Comparison of ENCODE assay signal across 19 cellular contexts in the genomic region with DNA sequence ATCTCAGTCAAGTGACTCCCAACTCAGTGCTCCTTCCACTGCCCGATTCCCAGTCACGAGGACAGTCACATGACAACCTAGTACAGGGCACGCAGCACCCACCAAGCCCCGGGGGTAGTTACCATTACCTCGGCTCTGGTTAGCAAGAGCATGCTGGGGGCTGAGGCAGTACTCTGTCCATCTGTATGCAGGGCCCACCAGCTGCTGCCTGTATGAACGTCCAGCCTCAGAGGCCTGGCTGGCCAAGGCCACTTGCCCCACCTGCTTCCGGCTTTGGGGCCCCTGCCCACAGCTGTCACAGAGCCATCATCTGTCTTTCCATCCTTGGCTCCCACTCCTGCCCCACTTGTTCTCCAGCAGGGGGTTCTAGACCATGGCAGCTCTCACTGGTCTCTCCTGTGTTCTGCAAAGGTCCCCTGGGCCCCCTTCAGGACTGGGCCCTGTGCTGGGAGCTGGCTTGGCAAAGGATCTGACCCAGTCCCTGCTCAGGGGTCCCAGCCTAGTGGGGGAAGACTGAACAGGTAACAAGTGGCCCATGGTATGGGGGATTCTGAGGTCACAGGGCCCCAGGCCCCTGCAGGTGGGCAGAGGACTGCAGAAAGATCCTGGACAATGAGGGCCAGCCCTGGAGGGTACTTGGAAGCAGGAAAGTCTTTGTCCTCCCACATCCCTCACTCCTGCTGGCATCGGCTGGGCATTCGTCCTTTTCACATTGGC. TPM values are rescaled to one million over a fixed set of nuclear protein-coding genes. Genes with fewer than 3 reads are reported as not detected.
A peak's percentile ranks its signal among the peaks of the same experiment; 100 is the strongest.
DNase-seq lines count a peak whose midpoint lies in the region; ATAC-seq, FAIRE-seq and TF ChIP-seq lines count a peak whose summit lies in the region.
"Had no signal": no experiment of that assay in that cellular context is flagged by ENCODE, and none has a peak within 500 bp of the region (broad histone marks: within the 10 kb centered on the region; RNA-seq: fewer than 3 reads in every experiment).

No MANE protein-coding gene starts in this region.

- no peaks in the 10 kb centered on the region for H3K9me3 Mint-ChIP-seq in Caco-2 (ENCODE audit: unreplicated experiment)
- H3K9me3 Mint-ChIP-seq: CD14-positive monocyte; naive thymus-derived CD4-positive, alpha-beta T cell; T-helper 2 cell treated with Interferon-gamma antibody and Interleukin-4, amounts not matched to agents 5 μg/mL and 100 μg/mL, for 36 hours had no signal

- H3K4me1 ChIP-seq in A549 (peaks cover 44% of the 10 kb centered on the region), OCI-LY7 (ENCODE audit: insufficient read depth, low read length, poor library complexity, severe bottlenecking) (peaks cover 32% of the 10 kb centered on the region), foreskin keratinocyte (peaks cover 15% of the 10 kb centered on the region), Caco-2 (peaks cover 10% of the 10 kb centered on the region; the same call in 1 of the 2 replicates)

- peaks cover 25% of the 10 kb centered on the region for H4K20me1 ChIP-seq in OCI-LY7 (ENCODE audit: insufficient read depth, low read length)

- peak overlapping the region; percentile 96; the same call in 2 of the 3 replicates for H3K4me2 ChIP-seq in A549
- H3K4me2 ChIP-seq in OCI-LY7 (ENCODE audit: low read length), result peak overlapping the region; percentile 92

- ATAC-seq in A549 (no peak), foreskin keratinocyte (no peak), HG02852 (IDR thresholded peaks at IDR 0.05; ENCODE audit: unreplicated experiment) (no peak), GM18505 (IDR thresholded peaks at IDR 0.05; ENCODE audit: unreplicated experiment) (no peak), GM21825 (IDR thresholded peaks at IDR 0.05; ENCODE audit: unreplicated experiment) (no peak)
- ATAC-seq: naive thymus-derived CD4-positive, alpha-beta T cell had no signal

- H3K27ac Mint-ChIP-seq in Caco-2 (ENCODE audit: unreplicated experiment), result no peak overlapping the region
- H3K27ac Mint-ChIP-seq: T-helper 2 cell treated with Interferon-gamma antibody and Interleukin-4, amounts not matched to agents 5 μg/mL and 100 μg/mL, for 36 hours had no signal

- H3K9me3 ChIP-seq in A549, result no peaks in the 10 kb centered on the region
- no peaks in the 10 kb centered on the region for H3K9me3 ChIP-seq in OCI-LY7 (ENCODE audit: low read length)
- H3K9me3 ChIP-seq in Caco-2, result no peaks in the 10 kb centered on the region
- H3K9me3 ChIP-seq: testis had no signal

- peaks cover 7% of the 10 kb centered on the region for H3K4me1 Mint-ChIP-seq in Caco-2 (ENCODE audit: low read depth, unreplicated experiment)

- TF ChIP-seq RAD21 in A549 (conservative IDR thresholded peaks at IDR 0.05 in 1 of 2, IDR thresholded peaks at IDR 0.05 in 1 of 2), result no peak

- H3K4me3 Mint-ChIP-seq in Caco-2 (ENCODE audit: unreplicated experiment), result no peak overlapping the region
- H3K4me3 Mint-ChIP-seq: CD14-positive monocyte had no signal

- no peak for FAIRE-seq in A549 (lab: Jason Lieb, UNC)
- FAIRE-seq: RCC 7860, small intestine had no signal

- H2AFZ ChIP-seq in OCI-LY7 (ENCODE audit: low read length), result no peak overlapping the region

- no peaks in the 10 kb centered on the region for H3K9me2 ChIP-seq in OCI-LY7 (ENCODE audit: insufficient read depth, low read length)

- no peaks in the 10 kb centered on the region for H3K27me3 Mint-ChIP-seq in Caco-2 (ENCODE audit: insufficient read depth, unreplicated experiment)
- H3K27me3 Mint-ChIP-seq: naive thymus-derived CD4-positive, alpha-beta T cell had no signal

- no TSS peak for BruUV-seq in OCI-LY7 (replicated peaks; lab: Mats Ljungman, UMichigan)
- BruUV-seq in Caco-2 (replicated peaks; lab: Mats Ljungman, UMichigan), result no TSS peak

- H3K79me2 ChIP-seq in OCI-LY7 (ENCODE audit: insufficient read depth, low read depth, low read length), result peaks cover 35% of the 10 kb centered on the region

- TF ChIP-seq POLR2A in A549 (IDR thresholded peaks at IDR 0.05; ENCODE audit: low read length) (no peak), GM18505 (IDR thresholded peaks at IDR 0.05; ENCODE audit: borderline replicate concordance, extremely low read depth, insufficient read depth, insufficient read length) (no peak)

- POLR2A ChIA-PET in A549 (lab: Yijun Ruan, JAX), result interaction anchor here (0.8 kb wide), 1 partner anchor 88 kb away, joined by 3 read pairs; the partner anchor contains the start of gene NR6A1
- POLR2A ChIA-PET in OCI-LY7 (lab: Charles Lee), result interaction anchor here (0.9 kb wide), 1 partner anchor 91 kb away, joined by 3 read pairs; no protein-coding TSS in a partner anchor
- POLR2A ChIA-PET in Caco-2 (lab: Charles Lee), result no interaction called here

- H3K36me3 ChIP-seq in GM06990 (ENCODE audit: control insufficient read depth, insufficient read depth, low read length) (peaks cover 38% of the 10 kb centered on the region), OCI-LY7 (ENCODE audit: insufficient read depth, low read length) (peaks cover 57% of the 10 kb centered on the region), Caco-2 (ENCODE audit: control insufficient read depth, insufficient read depth, low read length) (peaks cover 13% of the 10 kb centered on the region)

- H3K27me3 ChIP-seq in GM06990 (replicated peaks; ENCODE audit: control insufficient read depth, insufficient read depth, low read length) (no peaks in the 10 kb centered on the region), foreskin keratinocyte (no peaks in the 10 kb centered on the region), Caco-2 (replicated peaks; ENCODE audit: control insufficient read depth, insufficient read depth, low read length) (no peaks in the 10 kb centered on the region)
- H3K27me3 ChIP-seq: testis had no signal

- intact Hi-C loops in OCI-LY7 (cut with micrococcal nuclease; ENCODE audit: unreplicated experiment), result loop anchor here (10.0 kb wide), 1 partner anchor 516 kb away; no protein-coding TSS in a partner anchor
- intact Hi-C loops in Caco-2 (cut with micrococcal nuclease; ENCODE audit: unreplicated experiment), result no loop called here

- CTCF ChIA-PET in A549 (lab: Yijun Ruan, JAX), result interaction anchor here (0.8 to 43.0 kb wide), 6 partner anchors 10 to 517 kb away, joined by 3 to 2512 read pairs (median 4); partner anchors contain the start of genes NR6A1 and OLFML2A
- CTCF ChIA-PET in OCI-LY7 (lab: Charles Lee; ENCODE audit: unreplicated experiment), result no interaction called here
- CTCF ChIA-PET in Caco-2 (lab: Charles Lee), result interaction anchor here (11.7 kb wide), 1 partner anchor 84 kb away, joined by 325 read pairs; the partner anchor contains the start of genes NR6A1 and OLFML2A

- DNase-seq in A549 (ENCODE audit: low read depth in 1 of 2, low spot score in 1 of 2) (no peak), GM06990 (ENCODE audit: extremely low read depth, insufficient read length) (no peak), OCI-LY7 (ENCODE audit: low spot score) (no peak), foreskin keratinocyte (no peak), Caco-2 (no peak)
- DNase-seq: anterior cingulate cortex; naive thymus-derived CD4-positive, alpha-beta T cell; NCI-H345; small intestine; testis had no signal

- no peak for TF ChIP-seq EP300 in A549 (IDR thresholded peaks at IDR 0.05)

- TF ChIP-seq CTCF in A549 (IDR thresholded peaks at IDR 0.05), result no peak
- peak; percentile 23 for TF ChIP-seq CTCF in GM06990 (IDR thresholded peaks at IDR 0.05; ENCODE audit: insufficient read depth, low read length, poor library complexity, severe bottlenecking)
- TF ChIP-seq CTCF in OCI-LY7 (conservative IDR thresholded peaks at IDR 0.05; ENCODE audit: low read length), result peak; percentile 40; the same call in 1 of the 2 replicates
- TF ChIP-seq CTCF in foreskin keratinocyte (conservative IDR thresholded peaks at IDR 0.05), result peak; percentile 20
- TF ChIP-seq CTCF in Caco-2 (IDR thresholded peaks at IDR 0.05; ENCODE audit: insufficient read depth in 1 of 2, low read depth in 1 of 2, low read length in 1 of 2, severe bottlenecking in 1 of 2, unreplicated experiment in 1 of 2), result no peak

- peaks cover 90% of the 10 kb centered on the region for H3K36me3 Mint-ChIP-seq in Caco-2 (ENCODE audit: insufficient read depth, unreplicated experiment)

- H3K27ac ChIP-seq in A549 (peak overlapping the region in 1 of 2 experiments; percentile 93; a peak in 2 of 6 replicates), OCI-LY7 (ENCODE audit: low read depth, low read length, poor library complexity, severe bottlenecking) (no peak overlapping the region), foreskin keratinocyte (no peak overlapping the region)
- H3K27ac ChIP-seq: testis had no signal

- 86% methylated on average over 9 of the region's 9 CpGs for whole genome bisulfite sequencing in A549 (ENCODE audit: missing lambda C conversion rate)

- H3K4me3 ChIP-seq in A549 (no peak overlapping the region), GM06990 (replicated peaks; ENCODE audit: low read depth, low read length) (no peak overlapping the region), OCI-LY7 (ENCODE audit: low read depth, low read length, poor library complexity, severe bottlenecking) (peak overlapping the region; percentile 94), Caco-2 (ENCODE audit: low read depth, low read length) (no peak overlapping the region)
- H3K4me3 ChIP-seq: testis had no signal

RNA-seq across cellular contexts. Expression of gene RPL35, which starts 3.3 kb away (rescaled TPM):
- polyA plus RNA-seq in A549 (2011; rRNA removed) (3,076 and 3,452 TPM in 2 replicates), A549 (2017; fragmentation: RNase III; extraction: RNeasy Plus Mini Kit Qiagen cat#74134 plus additional on column Dnase treatment) (2,179 to 2,449 TPM (median 2,307 TPM) in 3 replicates), foreskin keratinocyte (4,502 and 4,687 TPM in 2 replicates)
- polyA plus RNA-seq in A549 (2012; cell fraction: cytosol; rRNA removed), result 3,719 and 4,748 TPM in 2 replicates
- polyA plus RNA-seq in A549 (2012; cell fraction: nucleus; rRNA removed), result 1,546 and 2,457 TPM in 2 replicates
- 258 and 279 TPM in 2 replicates for polyA minus RNA-seq in A549 (2011; rRNA and poly(A)+ RNA removed)
- 4,825 and 6,190 TPM in 2 replicates for total RNA-seq in OCI-LY7 (2014; rRNA removed; shearing (Covaris generic))
- total RNA-seq in OCI-LY7 (2022) (1,679 and 1,713 TPM in 2 replicates), foreskin keratinocyte (2,922 and 2,928 TPM in 2 replicates), Caco-2 (2022) (1,528 and 1,598 TPM in 2 replicates)

RNA-seq across cellular contexts. Expression of gene ARPC5L, which starts 3.4 kb away (rescaled TPM):
- polyA plus RNA-seq in A549 (2011; rRNA removed), result 44.9 and 62.8 TPM in 2 replicates
- 56.5 and 64.9 TPM in 2 replicates for polyA plus RNA-seq in A549 (2012; cell fraction: cytosol; rRNA removed)
- 35.2 and 46.8 TPM in 2 replicates for polyA plus RNA-seq in A549 (2012; cell fraction: nucleus; rRNA removed)
- 59.4 to 65.6 TPM (median 59.9 TPM) in 3 replicates for polyA plus RNA-seq in A549 (2017; fragmentation: RNase III; extraction: RNeasy Plus Mini Kit Qiagen cat#74134 plus additional on column Dnase treatment)
- polyA minus RNA-seq in A549 (2011; rRNA and poly(A)+ RNA removed), result 13.2 and 17.5 TPM in 2 replicates
- total RNA-seq in OCI-LY7 (2014; rRNA removed; shearing (Covaris generic)), result 70.0 and 74.0 TPM in 2 replicates
- 91.5 and 107 TPM in 2 replicates for total RNA-seq in OCI-LY7 (2022)
- total RNA-seq in foreskin keratinocyte, result 67.0 and 74.9 TPM in 2 replicates
- 128 and 129 TPM in 2 replicates for polyA plus RNA-seq in foreskin keratinocyte
- 59.0 and 60.1 TPM in 2 replicates for total RNA-seq in Caco-2 (2022)

RNA-seq across cellular contexts. Expression of gene WDR38, which starts 5.2 kb away (rescaled TPM):
- not detected in 2 replicates for polyA plus RNA-seq in A549 (2011; rRNA removed)
- 0.04 and 0.05 TPM in 2 replicates for polyA plus RNA-seq in A549 (2012; cell fraction: cytosol; rRNA removed)
- polyA plus RNA-seq in A549 (2012; cell fraction: nucleus; rRNA removed), result 0.07 TPM in 1 of 2 replicates, not detected in the other
- 0.12 TPM in 1 of 3 replicates, not detected in the others for polyA plus RNA-seq in A549 (2017; fragmentation: RNase III; extraction: RNeasy Plus Mini Kit Qiagen cat#74134 plus additional on column Dnase treatment)
- not detected in 2 replicates for polyA minus RNA-seq in A549 (2011; rRNA and poly(A)+ RNA removed)
- total RNA-seq in OCI-LY7 (2014; rRNA removed; shearing (Covaris generic)), result not detected in 2 replicates
- total RNA-seq in OCI-LY7 (2022), result not detected in 2 replicates
- not detected in 2 replicates for total RNA-seq in foreskin keratinocyte
- polyA plus RNA-seq in foreskin keratinocyte, result not detected in 2 replicates
- not detected in 2 replicates for total RNA-seq in Caco-2 (2022)
- total RNA-seq: fibroblast of villous mesenchyme; kidney epithelial cell; M059J; naive thymus-derived CD4-positive, alpha-beta T cell had no signal
- polyA plus RNA-seq: CD14-positive monocyte; naive thymus-derived CD4-positive, alpha-beta T cell; small intestine had no signal

Comparison
In these comparisons a context has a peak if more than half of its experiments do, and no peak if none do; other contexts are left out.
1. CTCF ChIP-seq: peak in GM06990 (single experiment), OCI-LY7 (single experiment) and foreskin keratinocyte (single experiment); none in A549 (single experiment) and Caco-2 (0 of 2).